In genomic region chr17:78563189-78564145, GRCh38 we compare ENCODE assay signal across 2 cellular contexts.
A peak's percentile ranks its signal among the peaks of the same experiment; 100 is the strongest.
TF ChIP-seq lines count a peak whose summit lies in the region.

No MANE protein-coding gene starts in this region.

TF ChIP-seq in endothelial cell of umbilical vein, 7 proteins besides CTCF, POLR2A, EP300 and RAD21:
- no peak for TF ChIP-seq EZH2 (IDR thresholded peaks at IDR 0.05; ENCODE audit: borderline replicate concordance, low read depth, low read length, severe bottlenecking)
- TF ChIP-seq JUN (IDR thresholded peaks at IDR 0.05; ENCODE audit: borderline replicate concordance, insufficient read depth, insufficient read length, low read depth), result no peak
- TF ChIP-seq MYC (IDR thresholded peaks at IDR 0.05; ENCODE audit: low read depth, low read length), result no peak
- TF ChIP-seq, protein P1, sequence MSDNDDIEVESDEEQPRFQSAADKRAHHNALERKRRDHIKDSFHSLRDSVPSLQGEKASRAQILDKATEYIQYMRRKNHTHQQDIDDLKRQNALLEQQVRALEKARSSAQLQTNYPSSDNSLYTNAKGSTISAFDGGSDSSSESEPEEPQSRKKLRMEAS (IDR thresholded peaks at IDR 0.05; ENCODE audit: insufficient read depth, insufficient read length), result no peak
- no peak for TF ChIP-seq POLR2AphosphoS5 (IDR thresholded peaks at IDR 0.05; ENCODE audit: insufficient read depth, low read depth, low read length)
- no peak for TF ChIP-seq FOS (IDR thresholded peaks at IDR 0.05; ENCODE audit: borderline replicate concordance, insufficient read depth, low read length)
- no peak for TF ChIP-seq GATA2 (IDR thresholded peaks at IDR 0.05; ENCODE audit: insufficient read depth, insufficient read length, low read depth, low read length)

TF ChIP-seq in HepG2, 621 proteins besides CTCF, POLR2A, EP300 and RAD21:
- no peak for TF ChIP-seq KLF13 (CRISPR knock-in tag; IDR thresholded peaks at IDR 0.05)
- TF ChIP-seq, protein P2, sequence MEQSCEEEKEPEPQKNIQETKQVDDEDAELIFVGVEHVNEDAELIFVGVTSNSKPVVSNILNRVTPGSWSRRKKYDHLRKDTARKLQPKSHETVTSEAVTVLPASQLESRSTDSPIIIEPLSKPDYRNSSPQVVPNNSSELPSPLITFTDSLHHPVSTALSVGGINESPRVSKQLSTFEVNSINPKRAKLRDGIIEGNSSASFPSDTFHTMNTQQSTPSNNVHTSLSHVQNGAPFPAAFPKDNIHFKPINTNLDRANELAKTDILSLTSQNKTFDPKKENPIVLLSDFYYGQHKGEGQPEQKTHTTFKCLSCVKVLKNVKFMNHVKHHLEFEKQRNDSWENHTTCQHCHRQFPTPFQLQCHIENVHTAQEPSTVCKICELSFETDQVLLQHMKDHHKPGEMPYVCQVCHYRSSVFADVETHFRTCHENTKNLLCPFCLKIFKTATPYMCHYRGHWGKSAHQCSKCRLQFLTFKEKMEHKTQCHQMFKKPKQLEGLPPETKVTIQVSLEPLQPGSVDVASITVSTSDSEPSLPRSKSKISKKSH (CRISPR knock-in tag; IDR thresholded peaks at IDR 0.05; ENCODE audit: borderline replicate concordance), result no peak
- TF ChIP-seq ZNF879 (CRISPR knock-in tag; IDR thresholded peaks at IDR 0.05), result no peak
- TF ChIP-seq, protein P3, sequence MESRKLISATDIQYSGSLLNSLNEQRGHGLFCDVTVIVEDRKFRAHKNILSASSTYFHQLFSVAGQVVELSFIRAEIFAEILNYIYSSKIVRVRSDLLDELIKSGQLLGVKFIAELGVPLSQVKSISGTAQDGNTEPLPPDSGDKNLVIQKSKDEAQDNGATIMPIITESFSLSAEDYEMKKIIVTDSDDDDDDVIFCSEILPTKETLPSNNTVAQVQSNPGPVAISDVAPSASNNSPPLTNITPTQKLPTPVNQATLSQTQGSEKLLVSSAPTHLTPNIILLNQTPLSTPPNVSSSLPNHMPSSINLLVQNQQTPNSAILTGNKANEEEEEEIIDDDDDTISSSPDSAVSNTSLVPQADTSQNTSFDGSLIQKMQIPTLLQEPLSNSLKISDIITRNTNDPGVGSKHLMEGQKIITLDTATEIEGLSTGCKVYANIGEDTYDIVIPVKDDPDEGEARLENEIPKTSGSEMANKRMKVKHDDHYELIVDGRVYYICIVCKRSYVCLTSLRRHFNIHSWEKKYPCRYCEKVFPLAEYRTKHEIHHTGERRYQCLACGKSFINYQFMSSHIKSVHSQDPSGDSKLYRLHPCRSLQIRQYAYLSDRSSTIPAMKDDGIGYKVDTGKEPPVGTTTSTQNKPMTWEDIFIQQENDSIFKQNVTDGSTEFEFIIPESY (CRISPR knock-in tag; IDR thresholded peaks at IDR 0.05), result peak; percentile 81
- TF ChIP-seq SMARCC2 (IDR thresholded peaks at IDR 0.05), result no peak
- 0 out of 2 replicates have a peak, but pooled peaks have one; percentile 5 for TF ChIP-seq POGZ (CRISPR knock-in tag; IDR thresholded peaks at IDR 0.05)
- TF ChIP-seq TCF12 (IDR thresholded peaks at IDR 0.05), result no peak
- TF ChIP-seq TCF12 (CRISPR knock-in tag; IDR thresholded peaks at IDR 0.05), result no peak
- peak; percentile 68; the same call in 1 of the 2 replicates for TF ChIP-seq ZBTB21 (CRISPR knock-in tag; IDR thresholded peaks at IDR 0.05)
- TF ChIP-seq ZBTB20 (CRISPR knock-in tag; IDR thresholded peaks at IDR 0.05; ENCODE audit: borderline replicate concordance, low read depth), result no peak
- no peak for TF ChIP-seq KAT8 (CRISPR knock-in tag; IDR thresholded peaks at IDR 0.05)
- no peak for TF ChIP-seq MYNN (CRISPR knock-in tag; IDR thresholded peaks at IDR 0.05; ENCODE audit: low read depth)
- 0 out of 2 replicates have a peak, but pooled peaks have one; percentile 23 for TF ChIP-seq SALL1 (CRISPR knock-in tag; IDR thresholded peaks at IDR 0.05)
- TF ChIP-seq ZNF24 (IDR thresholded peaks at IDR 0.05), result 0 out of 2 replicates have a peak, but pooled peaks have one; percentile 30
- TF ChIP-seq ZNF782 (CRISPR knock-in tag; IDR thresholded peaks at IDR 0.05; ENCODE audit: borderline replicate concordance), result no peak
- no peak for TF ChIP-seq ZNF253 (CRISPR knock-in tag; IDR thresholded peaks at IDR 0.05; ENCODE audit: borderline replicate concordance)
- TF ChIP-seq ZBTB38 (CRISPR knock-in tag; IDR thresholded peaks at IDR 0.05), result 0 out of 2 replicates have a peak, but pooled peaks have one; percentile 23
- TF ChIP-seq, protein P4, sequence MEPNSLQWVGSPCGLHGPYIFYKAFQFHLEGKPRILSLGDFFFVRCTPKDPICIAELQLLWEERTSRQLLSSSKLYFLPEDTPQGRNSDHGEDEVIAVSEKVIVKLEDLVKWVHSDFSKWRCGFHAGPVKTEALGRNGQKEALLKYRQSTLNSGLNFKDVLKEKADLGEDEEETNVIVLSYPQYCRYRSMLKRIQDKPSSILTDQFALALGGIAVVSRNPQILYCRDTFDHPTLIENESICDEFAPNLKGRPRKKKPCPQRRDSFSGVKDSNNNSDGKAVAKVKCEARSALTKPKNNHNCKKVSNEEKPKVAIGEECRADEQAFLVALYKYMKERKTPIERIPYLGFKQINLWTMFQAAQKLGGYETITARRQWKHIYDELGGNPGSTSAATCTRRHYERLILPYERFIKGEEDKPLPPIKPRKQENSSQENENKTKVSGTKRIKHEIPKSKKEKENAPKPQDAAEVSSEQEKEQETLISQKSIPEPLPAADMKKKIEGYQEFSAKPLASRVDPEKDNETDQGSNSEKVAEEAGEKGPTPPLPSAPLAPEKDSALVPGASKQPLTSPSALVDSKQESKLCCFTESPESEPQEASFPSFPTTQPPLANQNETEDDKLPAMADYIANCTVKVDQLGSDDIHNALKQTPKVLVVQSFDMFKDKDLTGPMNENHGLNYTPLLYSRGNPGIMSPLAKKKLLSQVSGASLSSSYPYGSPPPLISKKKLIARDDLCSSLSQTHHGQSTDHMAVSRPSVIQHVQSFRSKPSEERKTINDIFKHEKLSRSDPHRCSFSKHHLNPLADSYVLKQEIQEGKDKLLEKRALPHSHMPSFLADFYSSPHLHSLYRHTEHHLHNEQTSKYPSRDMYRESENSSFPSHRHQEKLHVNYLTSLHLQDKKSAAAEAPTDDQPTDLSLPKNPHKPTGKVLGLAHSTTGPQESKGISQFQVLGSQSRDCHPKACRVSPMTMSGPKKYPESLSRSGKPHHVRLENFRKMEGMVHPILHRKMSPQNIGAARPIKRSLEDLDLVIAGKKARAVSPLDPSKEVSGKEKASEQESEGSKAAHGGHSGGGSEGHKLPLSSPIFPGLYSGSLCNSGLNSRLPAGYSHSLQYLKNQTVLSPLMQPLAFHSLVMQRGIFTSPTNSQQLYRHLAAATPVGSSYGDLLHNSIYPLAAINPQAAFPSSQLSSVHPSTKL (CRISPR knock-in tag; IDR thresholded peaks at IDR 0.05), result no peak
